ENCODE assay signal across 8 cellular contexts in genomic region chr20:309841-310644, GRCh38. TPM values are rescaled to one million over a fixed set of nuclear protein-coding genes. Genes with fewer than 3 reads are reported as not detected.
DNase-seq lines count a peak whose midpoint lies in the region; ATAC-seq and TF ChIP-seq lines count a peak whose summit lies in the region.

No MANE protein-coding gene starts in this region.

- H3K79me2 ChIP-seq in PC-3 (ENCODE audit: low read length): no peaks in the 10 kb centered on the region

- DNase-seq in NCI-H2029 (lab: John Stamatoyannopoulos, UW) (peak; percentile 98), choroid plexus epithelial cell (ENCODE audit: low read depth) (peak; percentile 100), kidney epithelial cell (ENCODE audit: low read depth) (peak; percentile 98), PC-3 (no peak)
- peak; percentile 69 to 85 for DNase-seq in stimulated activated CD4-positive, alpha-beta T cell treated with anti-CD3 and anti-CD28 coated beads, Interleukin-12 subunit alpha, Interleukin-12 subunit beta, amount 100 ng/mL, for 24 hours (ENCODE audit: low read depth in 2 of 2)

- no TSS peak for BruUV-seq in PC-3 (replicated peaks; lab: Mats Ljungman, UMichigan)

- H3F3A ChIP-seq in PC-3 (ENCODE audit: low read length, unreplicated experiment): no peaks in the 10 kb centered on the region

- H3K36me3 ChIP-seq in kidney epithelial cell (ENCODE audit: control insufficient read depth, insufficient read depth, low read length) (no peaks in the 10 kb centered on the region), PC-3 (ENCODE audit: low read depth, low read length) (no peaks in the 10 kb centered on the region)

- POLR2A ChIA-PET in PC-3 (lab: Charles Lee; ENCODE audit: unreplicated experiment): no interaction called here

- no peak overlapping the region for H3K4me2 ChIP-seq in PC-3 (ENCODE audit: low read length)

- no peak overlapping the region for H3K9ac ChIP-seq in PC-3 (ENCODE audit: low read length)

- H3K27ac ChIP-seq in PC-3 (ENCODE audit: low read length): no peak overlapping the region

- H3K9me3 ChIP-seq in PC-3 (ENCODE audit: low read length): no peaks in the 10 kb centered on the region

- CTCF ChIA-PET in PC-3 (lab: Charles Lee): interaction anchor here (0.6 kb wide), 2 partner anchors 13 to 85 kb away, joined by 5 to 6 read pairs; no protein-coding TSS in a partner anchor

- intact Hi-C loops in PC-3 (cut with micrococcal nuclease): no loop called here

- peaks cover 17% of the 10 kb centered on the region for H3K4me1 ChIP-seq in PC-3 (ENCODE audit: insufficient read depth, low read length)

- H2AFZ ChIP-seq in PC-3 (ENCODE audit: low read length): no peak overlapping the region

- TF ChIP-seq CTCF in choroid plexus epithelial cell (conservative IDR thresholded peaks at IDR 0.05; ENCODE audit: low read depth, low read length): no peak
- no peak for TF ChIP-seq CTCF in kidney epithelial cell (IDR thresholded peaks at IDR 0.05; ENCODE audit: insufficient read depth, low read length, poor library complexity, severe bottlenecking)
- no peak for TF ChIP-seq CTCF in PC-3 (conservative IDR thresholded peaks at IDR 0.05; ENCODE audit: low read depth, low read length)

- peak; percentile 99 for ATAC-seq in GM18498 (IDR thresholded peaks at IDR 0.05; ENCODE audit: unreplicated experiment)
- ATAC-seq in HG02852 (IDR thresholded peaks at IDR 0.05; ENCODE audit: unreplicated experiment): peak; percentile 100
- peak; percentile 99 to 100 for ATAC-seq in activated CD4-positive, CD25-positive, alpha-beta regulatory T cell treated with anti-CD3 and anti-CD28 coated beads, Interleukin-2, amount 50 U/mL, for 24 hours
- ATAC-seq in PC-3: no peak

- no peaks in the 10 kb centered on the region for H4K20me1 ChIP-seq in PC-3 (ENCODE audit: low read length)

- H3K4me3 ChIP-seq in choroid plexus epithelial cell (ENCODE audit: low read depth, low read length): peak overlapping the region; percentile 60
- H3K4me3 ChIP-seq in kidney epithelial cell (ENCODE audit: low read depth, low read length): peak overlapping the region; percentile 31
- no peak overlapping the region for H3K4me3 ChIP-seq in PC-3 (ENCODE audit: low read length)

- H3K9me2 ChIP-seq in PC-3 (replicated peaks; ENCODE audit: low read length): no peaks in the 10 kb centered on the region

- no peaks in the 10 kb centered on the region for H3K27me3 ChIP-seq in kidney epithelial cell (ENCODE audit: control insufficient read depth, insufficient read depth, low read length)
- no peaks in the 10 kb centered on the region for H3K27me3 ChIP-seq in PC-3 (ENCODE audit: low read length)

RNA-seq across cellular contexts. Expression of gene ZCCHC3, which starts 12.7 kb away (rescaled TPM):
- total RNA-seq in kidney epithelial cell: 16.1 and 23.3 TPM in 2 replicates
- 18.5 and 21.5 TPM in 2 replicates for total RNA-seq in PC-3 (2014; rRNA removed)

RNA-seq across cellular contexts. Expression of gene SOX12, which starts 15.3 kb away (rescaled TPM):
- 10.2 and 13.1 TPM in 2 replicates for total RNA-seq in kidney epithelial cell
- total RNA-seq in PC-3 (2014; rRNA removed): 13.8 and 18.7 TPM in 2 replicates

RNA-seq across cellular contexts. Expression of gene C20orf96, which starts 19.5 kb away (rescaled TPM):
- 8.0 and 8.1 TPM in 2 replicates for total RNA-seq in kidney epithelial cell
- 3.4 and 5.0 TPM in 2 replicates for total RNA-seq in PC-3 (2014; rRNA removed)

RNA-seq across cellular contexts. Expression of gene NRSN2, which starts 36.9 kb away (rescaled TPM):
- 36.9 and 37.5 TPM in 2 replicates for total RNA-seq in kidney epithelial cell
- total RNA-seq in PC-3 (2014; rRNA removed): 50.7 and 55.7 TPM in 2 replicates

RNA-seq across cellular contexts. Expression of gene DEFB132, which starts 52.5 kb away (rescaled TPM):
- total RNA-seq in kidney epithelial cell: not detected in 2 replicates
- total RNA-seq in PC-3 (2014; rRNA removed): not detected in 2 replicates
